26 cellular contexts compared by ENCODE assay signal in genomic region chr18:51037230-51037629, GRCh38. TPM values are rescaled to one million over a fixed set of nuclear protein-coding genes. Genes with fewer than 3 reads are reported as not detected.
DNase-seq lines count a peak whose midpoint lies in the region; ATAC-seq and TF ChIP-seq lines count a peak whose summit lies in the region.
"Had no signal": no experiment of that assay in that cellular context is flagged by ENCODE, and none has a peak within 500 bp of the region (broad histone marks: within the 10 kb centered on the region; RNA-seq: fewer than 3 reads in every experiment).

No MANE protein-coding gene starts in this region.

- H2AFZ ChIP-seq in mesenchymal stem cell (ENCODE audit: low read depth, low read length): no peak overlapping the region
- no peak overlapping the region for H2AFZ ChIP-seq in smooth muscle cell (ENCODE audit: low read depth)

- H2BK15ac ChIP-seq in mesenchymal stem cell (ENCODE audit: low read depth, poor library complexity, severe bottlenecking): no peak overlapping the region

- peaks cover 9% of the 10 kb centered on the region for H3K4me1 ChIP-seq in mesenchymal stem cell (ENCODE audit: control insufficient read depth, insufficient read depth, low read depth, low read length)
- peaks cover 10% of the 10 kb centered on the region for H3K4me1 ChIP-seq in smooth muscle cell (ENCODE audit: low read depth)

- H3K36me3 ChIP-seq in mesenchymal stem cell (ENCODE audit: control insufficient read depth in 1 of 2, insufficient read depth in 2 of 2, low read depth in 1 of 2, low read length in 2 of 2) (peaks cover 5 to 15% of the 10 kb centered on the region in 2 experiments), smooth muscle cell (ENCODE audit: low read depth) (no peaks in the 10 kb centered on the region)

- peaks cover 89% of the 10 kb centered on the region for H3K4me1 Mint-ChIP-seq in activated T-cell treated with anti-CD3 and anti-CD28 coated beads, Interleukin-2, amount 50 U/mL, for 24 hours (ENCODE audit: low read depth)
- H3K4me1 Mint-ChIP-seq in activated T-cell treated with anti-CD3 and anti-CD28 coated beads, Interleukin-2, amount 50 U/mL, for 4 hours (ENCODE audit: low read depth): peaks cover 87% of the 10 kb centered on the region
- H3K4me1 Mint-ChIP-seq in activated T-helper 17 cell treated with anti-CD3 and anti-CD28 coated beads, Interleukin-2, amount 50 U/mL, for 72 hours: peaks cover 59% of the 10 kb centered on the region
- peaks cover 44% of the 10 kb centered on the region for H3K4me1 Mint-ChIP-seq in activated T-helper 2 cell treated with anti-CD3 and anti-CD28 coated beads, Interferon-gamma antibody, Interleukin-2, Interleukin-4, amounts not matched to agents 10 μg/mL and 5 μg/mL and 100 μg/mL, durations not matched to agents 14 hours and 24 hours and 36 hours (ENCODE audit: low read depth)

- peaks cover 100% of the 10 kb centered on the region for H4K20me1 ChIP-seq in smooth muscle cell (ENCODE audit: low read depth)

- no peak for TF ChIP-seq CTCF in smooth muscle cell (IDR thresholded peaks at IDR 0.05; ENCODE audit: borderline replicate concordance, insufficient read depth, poor library complexity, severe bottlenecking)

- no peaks in the 10 kb centered on the region for H3K27me3 Mint-ChIP-seq in activated T-cell treated with anti-CD3 and anti-CD28 coated beads, Interleukin-2, amount 50 U/mL, for 24 hours
- H3K27me3 Mint-ChIP-seq in activated T-cell treated with anti-CD3 and anti-CD28 coated beads, Interleukin-2, amount 50 U/mL, for 4 hours (ENCODE audit: low read depth): no peaks in the 10 kb centered on the region
- no peaks in the 10 kb centered on the region for H3K27me3 Mint-ChIP-seq in activated T-helper 17 cell treated with anti-CD3 and anti-CD28 coated beads, Interleukin-2, amount 50 U/mL, for 72 hours
- H3K27me3 Mint-ChIP-seq in activated T-helper 2 cell treated with anti-CD3 and anti-CD28 coated beads, Interferon-gamma antibody, Interleukin-2, Interleukin-4, amounts not matched to agents 10 μg/mL and 5 μg/mL and 100 μg/mL, durations not matched to agents 14 hours and 24 hours and 36 hours (ENCODE audit: low read depth): no peaks in the 10 kb centered on the region
- H3K27me3 Mint-ChIP-seq: B cell had no signal

- H3K18ac ChIP-seq in mesenchymal stem cell (ENCODE audit: low read depth in 1 of 2, low read length in 2 of 2): no peak overlapping the region

- H3K27ac ChIP-seq in mesenchymal stem cell (ENCODE audit: low read length, poor library complexity, severe bottlenecking) (no peak overlapping the region), smooth muscle cell (ENCODE audit: low read depth) (peak overlapping the region; percentile 23)

- no peak overlapping the region for H3K4me3 Mint-ChIP-seq in activated T-cell treated with anti-CD3 and anti-CD28 coated beads, Interleukin-2, amount 50 U/mL, for 24 hours
- no peak overlapping the region for H3K4me3 Mint-ChIP-seq in activated T-cell treated with anti-CD3 and anti-CD28 coated beads, Interleukin-2, amount 50 U/mL, for 4 hours
- peak overlapping the region; percentile 29 for H3K4me3 Mint-ChIP-seq in activated T-helper 17 cell treated with anti-CD3 and anti-CD28 coated beads, Interleukin-2, amount 50 U/mL, for 72 hours
- H3K4me3 Mint-ChIP-seq in activated T-helper 2 cell treated with anti-CD3 and anti-CD28 coated beads, Interferon-gamma antibody, Interleukin-2, Interleukin-4, amounts not matched to agents 10 μg/mL and 5 μg/mL and 100 μg/mL, durations not matched to agents 14 hours and 24 hours and 36 hours (ENCODE audit: low read depth): no peak overlapping the region
- H3K4me3 Mint-ChIP-seq: B cell had no signal

- no peak overlapping the region for H3K23ac ChIP-seq in mesenchymal stem cell (ENCODE audit: low read length in 2 of 2)

- H2BK120ac ChIP-seq in mesenchymal stem cell (ENCODE audit: low read depth, low read length): no peak overlapping the region

- peaks cover 3% of the 10 kb centered on the region for H3K79me1 ChIP-seq in mesenchymal stem cell (replicated peaks; ENCODE audit: low read length, poor library complexity, severe bottlenecking)

- H3K27ac Mint-ChIP-seq in activated T-cell treated with anti-CD3 and anti-CD28 coated beads, Interleukin-2, amount 50 U/mL, for 24 hours: peak overlapping the region; percentile 54
- peak overlapping the region; percentile 59 for H3K27ac Mint-ChIP-seq in activated T-helper 17 cell treated with anti-CD3 and anti-CD28 coated beads, Interleukin-2, amount 50 U/mL, for 72 hours
- no peak overlapping the region for H3K27ac Mint-ChIP-seq in activated T-helper 2 cell treated with anti-CD3 and anti-CD28 coated beads, Interferon-gamma antibody, Interleukin-2, Interleukin-4, amounts not matched to agents 10 μg/mL and 5 μg/mL and 100 μg/mL, durations not matched to agents 14 hours and 24 hours and 36 hours
- H3K27ac Mint-ChIP-seq: B cell had no signal

- peaks cover 50% of the 10 kb centered on the region for H3K36me3 Mint-ChIP-seq in activated T-cell treated with anti-CD3 and anti-CD28 coated beads, Interleukin-2, amount 50 U/mL, for 24 hours (ENCODE audit: low read depth)
- H3K36me3 Mint-ChIP-seq in activated T-cell treated with anti-CD3 and anti-CD28 coated beads, Interleukin-2, amount 50 U/mL, for 4 hours (ENCODE audit: insufficient read depth): peaks cover 11% of the 10 kb centered on the region
- peaks cover 45% of the 10 kb centered on the region for H3K36me3 Mint-ChIP-seq in activated T-helper 17 cell treated with anti-CD3 and anti-CD28 coated beads, Interleukin-2, amount 50 U/mL, for 72 hours (ENCODE audit: low read depth)
- peaks cover 34% of the 10 kb centered on the region for H3K36me3 Mint-ChIP-seq in activated T-helper 2 cell treated with anti-CD3 and anti-CD28 coated beads, Interferon-gamma antibody, Interleukin-2, Interleukin-4, amounts not matched to agents 10 μg/mL and 5 μg/mL and 100 μg/mL, durations not matched to agents 14 hours and 24 hours and 36 hours (ENCODE audit: low read depth)

- H3K4me2 ChIP-seq in mesenchymal stem cell (ENCODE audit: low read length, poor library complexity, severe bottlenecking) (no peak overlapping the region), smooth muscle cell (no peak overlapping the region)

- H2BK12ac ChIP-seq in mesenchymal stem cell (ENCODE audit: low read length in 2 of 2): no peak overlapping the region

- H3K27me3 ChIP-seq in mesenchymal stem cell (ENCODE audit: control insufficient read depth in 1 of 2, insufficient read depth in 1 of 2, low read length in 2 of 2) (no peaks in the 10 kb centered on the region), smooth muscle cell (ENCODE audit: low read depth) (no peaks in the 10 kb centered on the region)
- H3K27me3 ChIP-seq: gastrocnemius medialis, stomach, upper lobe of left lung had no signal

- H3K4me3 ChIP-seq in mesenchymal stem cell (ENCODE audit: insufficient read depth in 1 of 2, low read depth in 1 of 2, low read length in 2 of 2): no peak overlapping the region
- H3K4me3 ChIP-seq in smooth muscle cell: no peak overlapping the region
- H3K4me3 ChIP-seq: gastrocnemius medialis, stomach, upper lobe of left lung had no signal

- no peak for DNase-seq in activated T-cell treated with anti-CD3 and anti-CD28 coated beads, Interleukin-2, amount 50 U/mL, for 24 hours
- DNase-seq in activated T-cell treated with anti-CD3 and anti-CD28 coated beads, Interleukin-2, amount 50 U/mL, for 4 hours: no peak
- DNase-seq in mesenchymal stem cell: no peak
- DNase-seq in smooth muscle cell (lab: John Stamatoyannopoulos, UW; ENCODE audit: unreplicated experiment): no peak
- DNase-seq in activated T-helper 2 cell treated with anti-CD3 and anti-CD28 coated beads, Interferon-gamma antibody, Interleukin-2, Interleukin-4, amounts not matched to agents 10 μg/mL and 5 μg/mL and 100 μg/mL, durations not matched to agents 14 hours and 24 hours and 36 hours (ENCODE audit: low spot score): no peak
- no peak for DNase-seq in dermis blood vessel endothelial cell
- DNase-seq: activated CD4-positive, CD25-positive, alpha-beta regulatory T cell; cerebellar nuclear complex; effector CD4-positive, alpha-beta T cell; EL; gastrocnemius medialis; H9; hypothalamus; KBM-7; left ventricle myocardium superior; NCI-H1694; NCI-H2171 treated with DMSO at 0.1 percent for 48 hours; NCI-H526 treated with DMSO at 0.1 percent for 48 hours; RPMI8226; stimulated activated CD4-positive, alpha-beta T cell treated with anti-CD3 and anti-CD28 coated beads, Interleukin-4, amount 100 ng/mL, for 4 hours; stomach; upper lobe of left lung had no signal

- peaks cover 100% of the 10 kb centered on the region for H3K79me2 ChIP-seq in smooth muscle cell (ENCODE audit: low read depth)

- 80% methylated on average over 1 of the region's 2 CpGs for WGBS in mesenchymal stem cell
- 92% methylated on average over 2 of the region's 2 CpGs for WGBS in smooth muscle cell (ENCODE audit: low lambda C conversion rate)

- no peak overlapping the region for H4K91ac ChIP-seq in mesenchymal stem cell (ENCODE audit: low read length)

- no peak overlapping the region for H3K4ac ChIP-seq in mesenchymal stem cell (ENCODE audit: low read depth in 1 of 2, low read length in 2 of 2)

- peak overlapping the region; percentile 1 for H3K9ac ChIP-seq in mesenchymal stem cell (ENCODE audit: low read length)
- H3K9ac ChIP-seq in smooth muscle cell (ENCODE audit: low read depth): no peak overlapping the region

- H2BK5ac ChIP-seq in mesenchymal stem cell (ENCODE audit: low read depth, low read length, poor library complexity, severe bottlenecking): no peak overlapping the region

- intact Hi-C loops in activated T-helper 2 cell treated with anti-CD3 and anti-CD28 coated beads, Interferon-gamma antibody, Interleukin-2, Interleukin-4, amounts not matched to agents 10 μg/mL and 5 μg/mL and 100 μg/mL, durations not matched to agents 14 hours and 24 hours and 36 hours (cut with micrococcal nuclease): no loop called here

- no peak overlapping the region for H2AK5ac ChIP-seq in mesenchymal stem cell (ENCODE audit: low read length, severe bottlenecking)

- H3F3A ChIP-seq in smooth muscle cell (ENCODE audit: low read depth): no peaks in the 10 kb centered on the region

- no peak overlapping the region for H4K8ac ChIP-seq in mesenchymal stem cell (ENCODE audit: low read length)

- H3K14ac ChIP-seq in mesenchymal stem cell (ENCODE audit: low read length in 2 of 2): no peak overlapping the region

- no peak for ATAC-seq in activated T-cell treated with anti-CD3 and anti-CD28 coated beads, Interleukin-2, amount 50 U/mL, for 4 hours
- peak; percentile 23 for ATAC-seq in activated T-helper 17 cell treated with anti-CD3 and anti-CD28 coated beads, Interleukin-2, amount 50 U/mL, for 72 hours (replicated peaks)
- ATAC-seq in GM18519 (IDR thresholded peaks at IDR 0.05; ENCODE audit: low FRiP score, unreplicated experiment): no peak
- ATAC-seq: gastrocnemius medialis had no signal

- no peaks in the 10 kb centered on the region for H3K9me3 Mint-ChIP-seq in activated T-cell treated with anti-CD3 and anti-CD28 coated beads, Interleukin-2, amount 50 U/mL, for 24 hours
- H3K9me3 Mint-ChIP-seq in activated T-cell treated with anti-CD3 and anti-CD28 coated beads, Interleukin-2, amount 50 U/mL, for 4 hours: no peaks in the 10 kb centered on the region
- no peaks in the 10 kb centered on the region for H3K9me3 Mint-ChIP-seq in activated T-helper 17 cell treated with anti-CD3 and anti-CD28 coated beads, Interleukin-2, amount 50 U/mL, for 72 hours
- no peaks in the 10 kb centered on the region for H3K9me3 Mint-ChIP-seq in activated T-helper 2 cell treated with anti-CD3 and anti-CD28 coated beads, Interferon-gamma antibody, Interleukin-2, Interleukin-4, amounts not matched to agents 10 μg/mL and 5 μg/mL and 100 μg/mL, durations not matched to agents 14 hours and 24 hours and 36 hours
- H3K9me3 Mint-ChIP-seq: activated naive CD4-positive, alpha-beta T cell treated with anti-CD3 and anti-CD28 coated beads, Interleukin-2, amount 50 U/mL, for 72 hours; H9 had no signal

- no peaks in the 10 kb centered on the region for H3K9me3 ChIP-seq in mesenchymal stem cell (ENCODE audit: control insufficient read depth, low read length)
- no peaks in the 10 kb centered on the region for H3K9me3 ChIP-seq in smooth muscle cell (replicated peaks; ENCODE audit: low read depth)
- H3K9me3 ChIP-seq: gastrocnemius medialis, stomach, upper lobe of left lung had no signal

RNA-seq across cellular contexts. Expression of gene SMAD4, which starts 7.2 kb away (rescaled TPM):
- 10 to 100 TPM; 58.6 to 60.7 (median 59.6) TPM for total RNA-seq in activated T-cell treated with anti-CD3 and anti-CD28 coated beads, Interleukin-2, amount 50 U/mL, for 4 hours
- 10 to 100 TPM; 74.5 to 92.3 TPM for total RNA-seq in activated T-helper 17 cell treated with anti-CD3 and anti-CD28 coated beads, Interleukin-2, amount 50 U/mL, for 72 hours
- polyA plus RNA-seq in mesenchymal stem cell (2013, experiment 1 of 2): 42.1 TPM
- polyA plus RNA-seq in mesenchymal stem cell (2013, experiment 2 of 2): 43.5 TPM
- total RNA-seq in smooth muscle cell (88.9 and 137 TPM in 2 replicates), dermis blood vessel endothelial cell (96.6 and 100 TPM in 2 replicates)
- 76.4 and 88.0 TPM in 2 replicates for polyA plus RNA-seq in smooth muscle cell
- 73.0 and 77.1 TPM in 2 replicates for total RNA-seq in activated T-helper 2 cell treated with anti-CD3 and anti-CD28 coated beads, Interferon-gamma antibody, Interleukin-2, Interleukin-4, amounts not matched to agents 10 μg/mL and 5 μg/mL and 100 μg/mL, durations not matched to agents 14 hours and 24 hours and 36 hours
